ENCODE assay signal across 1 cellular context in the genomic region with DNA sequence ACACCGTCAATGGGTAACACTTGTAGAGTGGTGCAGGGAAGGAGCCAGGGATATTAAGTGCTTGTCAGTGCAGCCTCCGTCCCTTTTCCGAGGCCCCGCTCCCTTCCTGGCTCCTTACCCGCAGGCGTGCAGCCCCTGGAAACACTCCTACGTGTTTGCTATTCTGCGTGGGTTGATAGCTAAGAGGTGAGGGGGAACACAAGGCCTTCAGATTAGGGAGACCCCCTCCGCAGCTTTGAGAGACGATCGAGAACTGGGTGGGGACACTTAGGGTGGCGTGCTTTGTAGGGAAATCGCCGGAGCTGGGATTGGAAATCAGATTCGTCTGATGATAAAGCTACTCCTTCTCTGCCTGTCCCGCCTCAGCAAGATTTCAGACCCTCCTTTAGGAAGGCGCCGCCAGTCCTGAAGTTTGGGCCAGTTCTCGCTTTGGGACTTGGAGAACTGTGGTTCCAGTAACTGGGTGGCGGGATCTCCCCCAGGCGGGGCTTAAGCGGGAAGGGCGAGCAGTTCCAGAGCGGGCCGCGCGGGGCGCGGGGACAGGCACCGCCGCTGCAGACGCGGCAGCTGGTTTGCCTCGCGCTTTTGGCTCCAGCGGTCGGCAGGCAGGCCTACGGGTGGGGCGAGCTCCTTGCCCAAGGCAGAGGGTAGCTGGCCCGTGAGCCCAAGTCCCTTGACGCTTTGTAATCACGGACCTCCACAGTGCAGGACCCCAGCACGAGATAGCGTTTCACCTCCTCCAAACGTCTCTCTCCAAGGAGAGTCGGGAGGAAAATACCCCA.
TF ChIP-seq lines count a peak whose summit lies in the region.

No MANE protein-coding gene starts in this region.

TF ChIP-seq in HepG2, 621 proteins besides CTCF, POLR2A, EP300 and RAD21 (continued from another document and continues in another):
- TF ChIP-seq, protein P1, sequence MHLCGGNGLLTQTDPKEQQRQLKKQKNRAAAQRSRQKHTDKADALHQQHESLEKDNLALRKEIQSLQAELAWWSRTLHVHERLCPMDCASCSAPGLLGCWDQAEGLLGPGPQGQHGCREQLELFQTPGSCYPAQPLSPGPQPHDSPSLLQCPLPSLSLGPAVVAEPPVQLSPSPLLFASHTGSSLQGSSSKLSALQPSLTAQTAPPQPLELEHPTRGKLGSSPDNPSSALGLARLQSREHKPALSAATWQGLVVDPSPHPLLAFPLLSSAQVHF (CRISPR knock-in tag; IDR thresholded peaks at IDR 0.05), result no peak
- TF ChIP-seq FOXK1 (CRISPR knock-in tag; IDR thresholded peaks at IDR 0.05; ENCODE audit: borderline replicate concordance, low read depth), result no peak
- TF ChIP-seq ZNF552 (CRISPR knock-in tag; IDR thresholded peaks at IDR 0.05; ENCODE audit: borderline replicate concordance), result no peak
- no peak for TF ChIP-seq NPAS2 (CRISPR knock-in tag; IDR thresholded peaks at IDR 0.05; ENCODE audit: borderline replicate concordance)
- no peak for TF ChIP-seq ZNF749 (CRISPR knock-in tag; IDR thresholded peaks at IDR 0.05; ENCODE audit: borderline replicate concordance)
- no peak for TF ChIP-seq NR2F1 (CRISPR knock-in tag; IDR thresholded peaks at IDR 0.05)
- TF ChIP-seq, protein P2, sequence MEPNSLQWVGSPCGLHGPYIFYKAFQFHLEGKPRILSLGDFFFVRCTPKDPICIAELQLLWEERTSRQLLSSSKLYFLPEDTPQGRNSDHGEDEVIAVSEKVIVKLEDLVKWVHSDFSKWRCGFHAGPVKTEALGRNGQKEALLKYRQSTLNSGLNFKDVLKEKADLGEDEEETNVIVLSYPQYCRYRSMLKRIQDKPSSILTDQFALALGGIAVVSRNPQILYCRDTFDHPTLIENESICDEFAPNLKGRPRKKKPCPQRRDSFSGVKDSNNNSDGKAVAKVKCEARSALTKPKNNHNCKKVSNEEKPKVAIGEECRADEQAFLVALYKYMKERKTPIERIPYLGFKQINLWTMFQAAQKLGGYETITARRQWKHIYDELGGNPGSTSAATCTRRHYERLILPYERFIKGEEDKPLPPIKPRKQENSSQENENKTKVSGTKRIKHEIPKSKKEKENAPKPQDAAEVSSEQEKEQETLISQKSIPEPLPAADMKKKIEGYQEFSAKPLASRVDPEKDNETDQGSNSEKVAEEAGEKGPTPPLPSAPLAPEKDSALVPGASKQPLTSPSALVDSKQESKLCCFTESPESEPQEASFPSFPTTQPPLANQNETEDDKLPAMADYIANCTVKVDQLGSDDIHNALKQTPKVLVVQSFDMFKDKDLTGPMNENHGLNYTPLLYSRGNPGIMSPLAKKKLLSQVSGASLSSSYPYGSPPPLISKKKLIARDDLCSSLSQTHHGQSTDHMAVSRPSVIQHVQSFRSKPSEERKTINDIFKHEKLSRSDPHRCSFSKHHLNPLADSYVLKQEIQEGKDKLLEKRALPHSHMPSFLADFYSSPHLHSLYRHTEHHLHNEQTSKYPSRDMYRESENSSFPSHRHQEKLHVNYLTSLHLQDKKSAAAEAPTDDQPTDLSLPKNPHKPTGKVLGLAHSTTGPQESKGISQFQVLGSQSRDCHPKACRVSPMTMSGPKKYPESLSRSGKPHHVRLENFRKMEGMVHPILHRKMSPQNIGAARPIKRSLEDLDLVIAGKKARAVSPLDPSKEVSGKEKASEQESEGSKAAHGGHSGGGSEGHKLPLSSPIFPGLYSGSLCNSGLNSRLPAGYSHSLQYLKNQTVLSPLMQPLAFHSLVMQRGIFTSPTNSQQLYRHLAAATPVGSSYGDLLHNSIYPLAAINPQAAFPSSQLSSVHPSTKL (CRISPR knock-in tag; IDR thresholded peaks at IDR 0.05), result no peak
- no peak for TF ChIP-seq NCOA1 (CRISPR knock-in tag; IDR thresholded peaks at IDR 0.05)
- TF ChIP-seq SKI (IDR thresholded peaks at IDR 0.05; ENCODE audit: partially characterized antibody), result no peak
- 0 out of 2 replicates have a peak, but pooled peaks have one; percentile 71 for TF ChIP-seq ZFP90 (CRISPR knock-in tag; IDR thresholded peaks at IDR 0.05; ENCODE audit: borderline replicate concordance)
- no peak for TF ChIP-seq ZSCAN30 (CRISPR knock-in tag; IDR thresholded peaks at IDR 0.05)
- no peak for TF ChIP-seq SPEN (CRISPR knock-in tag; IDR thresholded peaks at IDR 0.05; ENCODE audit: low read depth)
- TF ChIP-seq, protein P3, sequence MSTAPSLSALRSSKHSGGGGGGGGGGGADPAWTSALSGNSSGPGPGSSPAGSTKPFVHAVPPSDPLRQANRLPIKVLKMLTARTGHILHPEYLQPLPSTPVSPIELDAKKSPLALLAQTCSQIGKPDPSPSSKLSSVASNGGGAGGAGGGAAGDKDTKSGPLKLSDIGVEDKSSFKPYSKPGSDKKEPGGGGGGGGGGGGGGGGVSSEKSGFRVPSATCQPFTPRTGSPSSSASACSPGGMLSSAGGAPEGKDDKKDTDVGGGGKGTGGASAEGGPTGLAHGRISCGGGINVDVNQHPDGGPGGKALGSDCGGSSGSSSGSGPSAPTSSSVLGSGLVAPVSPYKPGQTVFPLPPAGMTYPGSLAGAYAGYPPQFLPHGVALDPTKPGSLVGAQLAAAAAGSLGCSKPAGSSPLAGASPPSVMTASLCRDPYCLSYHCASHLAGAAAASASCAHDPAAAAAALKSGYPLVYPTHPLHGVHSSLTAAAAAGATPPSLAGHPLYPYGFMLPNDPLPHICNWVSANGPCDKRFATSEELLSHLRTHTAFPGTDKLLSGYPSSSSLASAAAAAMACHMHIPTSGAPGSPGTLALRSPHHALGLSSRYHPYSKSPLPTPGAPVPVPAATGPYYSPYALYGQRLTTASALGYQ (CRISPR knock-in tag; IDR thresholded peaks at IDR 0.05), result no peak
- 0 out of 2 replicates have a peak, but pooled peaks have one; percentile 46 for TF ChIP-seq ZNF274 (CRISPR knock-in tag; IDR thresholded peaks at IDR 0.05)
- TF ChIP-seq SYNCRIP (IDR thresholded peaks at IDR 0.05; ENCODE audit: insufficient read depth, low read depth, low read length), result no peak
- TF ChIP-seq HMG20B (CRISPR knock-in tag; conservative IDR thresholded peaks at IDR 0.05), result no peak
- no peak for TF ChIP-seq XBP1 (CRISPR knock-in tag; IDR thresholded peaks at IDR 0.05)
- TF ChIP-seq, protein P4, sequence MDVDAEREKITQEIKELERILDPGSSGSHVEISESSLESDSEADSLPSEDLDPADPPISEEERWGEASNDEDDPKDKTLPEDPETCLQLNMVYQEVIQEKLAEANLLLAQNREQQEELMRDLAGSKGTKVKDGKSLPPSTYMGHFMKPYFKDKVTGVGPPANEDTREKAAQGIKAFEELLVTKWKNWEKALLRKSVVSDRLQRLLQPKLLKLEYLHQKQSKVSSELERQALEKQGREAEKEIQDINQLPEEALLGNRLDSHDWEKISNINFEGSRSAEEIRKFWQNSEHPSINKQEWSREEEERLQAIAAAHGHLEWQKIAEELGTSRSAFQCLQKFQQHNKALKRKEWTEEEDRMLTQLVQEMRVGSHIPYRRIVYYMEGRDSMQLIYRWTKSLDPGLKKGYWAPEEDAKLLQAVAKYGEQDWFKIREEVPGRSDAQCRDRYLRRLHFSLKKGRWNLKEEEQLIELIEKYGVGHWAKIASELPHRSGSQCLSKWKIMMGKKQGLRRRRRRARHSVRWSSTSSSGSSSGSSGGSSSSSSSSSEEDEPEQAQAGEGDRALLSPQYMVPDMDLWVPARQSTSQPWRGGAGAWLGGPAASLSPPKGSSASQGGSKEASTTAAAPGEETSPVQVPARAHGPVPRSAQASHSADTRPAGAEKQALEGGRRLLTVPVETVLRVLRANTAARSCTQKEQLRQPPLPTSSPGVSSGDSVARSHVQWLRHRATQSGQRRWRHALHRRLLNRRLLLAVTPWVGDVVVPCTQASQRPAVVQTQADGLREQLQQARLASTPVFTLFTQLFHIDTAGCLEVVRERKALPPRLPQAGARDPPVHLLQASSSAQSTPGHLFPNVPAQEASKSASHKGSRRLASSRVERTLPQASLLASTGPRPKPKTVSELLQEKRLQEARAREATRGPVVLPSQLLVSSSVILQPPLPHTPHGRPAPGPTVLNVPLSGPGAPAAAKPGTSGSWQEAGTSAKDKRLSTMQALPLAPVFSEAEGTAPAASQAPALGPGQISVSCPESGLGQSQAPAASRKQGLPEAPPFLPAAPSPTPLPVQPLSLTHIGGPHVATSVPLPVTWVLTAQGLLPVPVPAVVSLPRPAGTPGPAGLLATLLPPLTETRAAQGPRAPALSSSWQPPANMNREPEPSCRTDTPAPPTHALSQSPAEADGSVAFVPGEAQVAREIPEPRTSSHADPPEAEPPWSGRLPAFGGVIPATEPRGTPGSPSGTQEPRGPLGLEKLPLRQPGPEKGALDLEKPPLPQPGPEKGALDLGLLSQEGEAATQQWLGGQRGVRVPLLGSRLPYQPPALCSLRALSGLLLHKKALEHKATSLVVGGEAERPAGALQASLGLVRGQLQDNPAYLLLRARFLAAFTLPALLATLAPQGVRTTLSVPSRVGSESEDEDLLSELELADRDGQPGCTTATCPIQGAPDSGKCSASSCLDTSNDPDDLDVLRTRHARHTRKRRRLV (CRISPR knock-in tag; IDR thresholded peaks at IDR 0.05), result no peak
- no peak for TF ChIP-seq ZNF850 (CRISPR knock-in tag; conservative IDR thresholded peaks at IDR 0.05)
- TF ChIP-seq ZFAT (CRISPR knock-in tag; conservative IDR thresholded peaks at IDR 0.05), result no peak
- TF ChIP-seq, protein P5, sequence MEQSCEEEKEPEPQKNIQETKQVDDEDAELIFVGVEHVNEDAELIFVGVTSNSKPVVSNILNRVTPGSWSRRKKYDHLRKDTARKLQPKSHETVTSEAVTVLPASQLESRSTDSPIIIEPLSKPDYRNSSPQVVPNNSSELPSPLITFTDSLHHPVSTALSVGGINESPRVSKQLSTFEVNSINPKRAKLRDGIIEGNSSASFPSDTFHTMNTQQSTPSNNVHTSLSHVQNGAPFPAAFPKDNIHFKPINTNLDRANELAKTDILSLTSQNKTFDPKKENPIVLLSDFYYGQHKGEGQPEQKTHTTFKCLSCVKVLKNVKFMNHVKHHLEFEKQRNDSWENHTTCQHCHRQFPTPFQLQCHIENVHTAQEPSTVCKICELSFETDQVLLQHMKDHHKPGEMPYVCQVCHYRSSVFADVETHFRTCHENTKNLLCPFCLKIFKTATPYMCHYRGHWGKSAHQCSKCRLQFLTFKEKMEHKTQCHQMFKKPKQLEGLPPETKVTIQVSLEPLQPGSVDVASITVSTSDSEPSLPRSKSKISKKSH (CRISPR knock-in tag; IDR thresholded peaks at IDR 0.05; ENCODE audit: borderline replicate concordance), result no peak
- TF ChIP-seq ZNF616 (CRISPR knock-in tag; IDR thresholded peaks at IDR 0.05; ENCODE audit: low read depth), result no peak
- TF ChIP-seq GATAD2A (CRISPR knock-in tag; IDR thresholded peaks at IDR 0.05), result no peak
- TF ChIP-seq GABPA (IDR thresholded peaks at IDR 0.05; ENCODE audit: low read depth, low read length), result no peak
- no peak for TF ChIP-seq GABPA (CRISPR knock-in tag; IDR thresholded peaks at IDR 0.05; ENCODE audit: low read depth)
- TF ChIP-seq NFE2L2 (IDR thresholded peaks at IDR 0.05; ENCODE audit: low read length), result no peak
- TF ChIP-seq, protein P6, sequence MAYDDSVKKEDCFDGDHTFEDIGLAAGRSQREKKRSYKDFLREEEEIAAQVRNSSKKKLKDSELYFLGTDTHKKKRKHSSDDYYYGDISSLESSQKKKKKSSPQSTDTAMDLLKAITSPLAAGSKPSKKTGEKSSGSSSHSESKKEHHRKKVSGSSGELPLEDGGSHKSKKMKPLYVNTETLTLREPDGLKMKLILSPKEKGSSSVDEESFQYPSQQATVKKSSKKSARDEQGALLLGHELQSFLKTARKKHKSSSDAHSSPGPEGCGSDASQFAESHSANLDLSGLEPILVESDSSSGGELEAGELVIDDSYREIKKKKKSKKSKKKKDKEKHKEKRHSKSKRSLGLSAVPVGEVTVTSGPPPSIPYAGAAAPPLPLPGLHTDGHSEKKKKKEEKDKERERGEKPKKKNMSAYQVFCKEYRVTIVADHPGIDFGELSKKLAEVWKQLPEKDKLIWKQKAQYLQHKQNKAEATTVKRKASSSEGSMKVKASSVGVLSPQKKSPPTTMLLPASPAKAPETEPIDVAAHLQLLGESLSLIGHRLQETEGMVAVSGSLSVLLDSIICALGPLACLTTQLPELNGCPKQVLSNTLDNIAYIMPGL (CRISPR knock-in tag; IDR thresholded peaks at IDR 0.05; ENCODE audit: borderline replicate concordance in 1 of 2, low read depth in 1 of 2), result peak; percentile 43 to 75; a peak in 2 of 4 replicates
- TF ChIP-seq SP140L (CRISPR knock-in tag; IDR thresholded peaks at IDR 0.05; ENCODE audit: borderline replicate concordance), result no peak
- TF ChIP-seq SMARCC2 (IDR thresholded peaks at IDR 0.05), result no peak
- TF ChIP-seq, protein P7, sequence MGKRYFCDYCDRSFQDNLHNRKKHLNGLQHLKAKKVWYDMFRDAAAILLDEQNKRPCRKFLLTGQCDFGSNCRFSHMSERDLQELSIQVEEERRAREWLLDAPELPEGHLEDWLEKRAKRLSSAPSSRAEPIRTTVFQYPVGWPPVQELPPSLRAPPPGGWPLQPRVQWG (CRISPR knock-in tag; IDR thresholded peaks at IDR 0.05; ENCODE audit: borderline replicate concordance, low read depth), result no peak
- TF ChIP-seq, protein P8, sequence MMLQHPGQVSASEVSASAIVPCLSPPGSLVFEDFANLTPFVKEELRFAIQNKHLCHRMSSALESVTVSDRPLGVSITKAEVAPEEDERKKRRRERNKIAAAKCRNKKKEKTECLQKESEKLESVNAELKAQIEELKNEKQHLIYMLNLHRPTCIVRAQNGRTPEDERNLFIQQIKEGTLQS (CRISPR knock-in tag; IDR thresholded peaks at IDR 0.05), result no peak
- no peak for TF ChIP-seq ZNF367 (CRISPR knock-in tag; IDR thresholded peaks at IDR 0.05; ENCODE audit: borderline replicate concordance)
- TF ChIP-seq HHEX (CRISPR knock-in tag; IDR thresholded peaks at IDR 0.05), result no peak
- TF ChIP-seq HOXA9 (CRISPR knock-in tag; IDR thresholded peaks at IDR 0.05; ENCODE audit: borderline replicate concordance), result no peak; the same call in 1 of the 2 replicates
- no peak for TF ChIP-seq MTF2 (CRISPR knock-in tag; IDR thresholded peaks at IDR 0.05; ENCODE audit: borderline replicate concordance)
- TF ChIP-seq KLF16 (CRISPR knock-in tag; IDR thresholded peaks at IDR 0.05), result no peak
- no peak for TF ChIP-seq RBAK (CRISPR knock-in tag; IDR thresholded peaks at IDR 0.05)
- TF ChIP-seq ZNF264 (CRISPR knock-in tag; IDR thresholded peaks at IDR 0.05), result no peak
- TF ChIP-seq ZNF652 (CRISPR knock-in tag; IDR thresholded peaks at IDR 0.05; ENCODE audit: borderline replicate concordance, low read depth), result no peak
- TF ChIP-seq SMAD9 (CRISPR knock-in tag; IDR thresholded peaks at IDR 0.05), result no peak
- no peak for TF ChIP-seq ZNF138 (CRISPR knock-in tag; IDR thresholded peaks at IDR 0.05; ENCODE audit: low read depth)
- no peak for TF ChIP-seq FOSL1 (CRISPR knock-in tag; IDR thresholded peaks at IDR 0.05; ENCODE audit: borderline replicate concordance)
- TF ChIP-seq TCF7 (IDR thresholded peaks at IDR 0.05; ENCODE audit: low read depth), result no peak
- TF ChIP-seq ELF1 (CRISPR knock-in tag; IDR thresholded peaks at IDR 0.05), result no peak
- TF ChIP-seq ZNF549 (CRISPR knock-in tag; IDR thresholded peaks at IDR 0.05), result no peak
- TF ChIP-seq KAT2B (IDR thresholded peaks at IDR 0.05; ENCODE audit: borderline replicate concordance, low read depth, low read length), result no peak
